ENCODE assay signal across 8 cellular contexts in the genomic region with DNA sequence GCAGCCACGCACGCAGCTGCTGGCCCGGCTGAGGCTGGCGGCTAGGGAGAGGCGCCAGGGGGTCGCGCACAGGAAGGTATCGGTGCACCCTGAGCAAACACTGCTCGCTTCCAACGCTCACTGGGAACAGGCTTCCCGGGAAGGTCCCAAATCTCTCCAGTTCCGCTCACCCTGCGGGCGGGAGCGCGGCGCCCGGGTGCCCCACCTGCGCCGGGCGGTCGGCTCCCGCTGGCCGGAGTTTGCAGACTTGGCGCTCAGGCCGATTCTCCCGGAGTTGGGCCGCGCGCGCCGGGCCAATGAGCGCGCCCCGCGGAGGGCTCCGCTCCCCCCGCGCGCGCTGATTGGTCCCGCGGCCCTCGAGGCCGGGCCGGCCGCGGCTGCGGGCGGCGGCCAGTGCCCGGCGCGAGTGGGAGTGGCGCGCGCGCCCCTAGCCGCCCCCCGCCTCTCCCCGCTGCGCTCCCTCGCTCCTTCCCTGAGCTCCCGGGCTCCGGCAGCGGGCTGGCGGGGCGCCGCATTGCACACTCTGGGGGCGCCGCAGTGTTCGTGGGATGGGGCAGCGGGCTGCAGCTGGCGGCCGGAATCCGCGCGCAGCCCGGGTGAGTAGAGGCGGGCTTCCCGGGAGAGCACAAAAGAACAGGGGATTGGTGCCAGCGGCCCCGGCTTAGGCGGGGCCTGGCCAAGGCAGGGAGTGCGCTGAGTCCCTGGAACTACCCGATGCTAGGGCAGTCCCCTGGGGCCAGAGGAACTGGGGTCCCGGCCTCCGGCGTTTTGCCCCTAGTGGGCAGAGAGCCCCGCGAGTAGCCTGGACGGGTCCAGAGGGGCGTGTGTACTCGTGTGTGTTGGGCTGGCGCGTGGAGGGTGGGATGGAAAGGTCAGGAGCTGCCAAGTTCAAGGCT. TPM values are rescaled to one million over a fixed set of nuclear protein-coding genes. Genes with fewer than 3 reads are reported as not detected.
DNase-seq lines count a peak whose midpoint lies in the region; ATAC-seq, FAIRE-seq and TF ChIP-seq lines count a peak whose summit lies in the region.

A gene with protein sequence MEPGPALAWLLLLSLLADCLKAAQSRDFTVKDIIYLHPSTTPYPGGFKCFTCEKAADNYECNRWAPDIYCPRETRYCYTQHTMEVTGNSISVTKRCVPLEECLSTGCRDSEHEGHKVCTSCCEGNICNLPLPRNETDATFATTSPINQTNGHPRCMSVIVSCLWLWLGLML (plus strand): TSS at position 461 of the 896 bp plus-strand sequence. CDS start 107,122 bp downstream, outside the sequence.

- no peak for TF ChIP-seq RAD21 in A549 (conservative IDR thresholded peaks at IDR 0.05 in 1 of 2, IDR thresholded peaks at IDR 0.05 in 1 of 2)

- TF ChIP-seq EP300 in A549 (IDR thresholded peaks at IDR 0.05) = no peak

- H3K27ac ChIP-seq in A549 = peak within 1 kb of the TSS in 1 of 2 experiments; percentile 73; a peak in 3 of 6 replicates

- H3K4me2 ChIP-seq in A549 = peak within 1 kb of the TSS; percentile 84

- TF ChIP-seq CTCF in A549 (IDR thresholded peaks at IDR 0.05) = no peak

- TF ChIP-seq POLR2A in A549 (IDR thresholded peaks at IDR 0.05; ENCODE audit: low read length) = no peak
- TF ChIP-seq POLR2A in GM18505 (IDR thresholded peaks at IDR 0.05; ENCODE audit: borderline replicate concordance, extremely low read depth, insufficient read depth, insufficient read length) = no peak

- no peaks in the 10 kb centered on the region for H3K9me3 ChIP-seq in A549

- CTCF ChIA-PET in A549 (lab: Yijun Ruan, JAX) = interaction anchor here (0.6 kb wide), 2 partner anchors 1154 to 1958 kb away, joined by 3 read pairs; no protein-coding TSS in a partner anchor

- H3K4me1 ChIP-seq in A549 = 0 out of 3 replicates have a peak, but pooled peaks cover 8% of the 10 kb centered on the region

- POLR2A ChIA-PET in A549 (lab: Yijun Ruan, JAX) = no interaction called here

- DNase-seq in A549 (ENCODE audit: low read depth in 1 of 2, low spot score in 1 of 2) = peak; percentile 53 to 68
- DNase-seq in NCI-H2196 (lab: John Stamatoyannopoulos, UW; ENCODE audit: unreplicated experiment) = peak; percentile 90
- DNase-seq in amniotic epithelial cell (ENCODE audit: low read depth) = peak; percentile 69
- peak; percentile 88 for DNase-seq in hepatic stellate cell (ENCODE audit: low spot score)
- peak; percentile 60 for DNase-seq in pons (ENCODE audit: low spot score)
- no peak for DNase-seq in stimulated activated naive CD4-positive, alpha-beta T cell (lab: John Stamatoyannopoulos, UW)

- peak within 1 kb of the TSS; percentile 55 for H3K4me3 ChIP-seq in A549

- WGBS in A549 (ENCODE audit: missing lambda C conversion rate) = 20% methylated on average over 3 of the region's 96 CpGs

- ATAC-seq in A549 (peak; percentile 88 to 94), GM18505 (IDR thresholded peaks at IDR 0.05; ENCODE audit: unreplicated experiment) (peak; percentile 72), HG03025 (IDR thresholded peaks at IDR 0.05; ENCODE audit: low FRiP score, unreplicated experiment) (peak; percentile 88)

- FAIRE-seq in A549 (lab: Jason Lieb, UNC) = no peak

TF ChIP-seq in A549, 52 proteins besides CTCF, POLR2A, EP300 and RAD21:
- no peak for TF ChIP-seq EHMT2 (IDR thresholded peaks at IDR 0.05; ENCODE audit: low read depth)
- no peak for TF ChIP-seq RCOR1 (IDR thresholded peaks at IDR 0.05; ENCODE audit: low read depth, low read length)
- TF ChIP-seq, protein P1, sequence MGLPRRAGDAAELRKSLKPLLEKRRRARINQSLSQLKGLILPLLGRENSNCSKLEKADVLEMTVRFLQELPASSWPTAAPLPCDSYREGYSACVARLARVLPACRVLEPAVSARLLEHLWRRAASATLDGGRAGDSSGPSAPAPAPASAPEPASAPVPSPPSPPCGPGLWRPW (IDR thresholded peaks at IDR 0.05) = no peak
- TF ChIP-seq JUN (IDR thresholded peaks at IDR 0.05) = no peak
- no peak for TF ChIP-seq SMC3 (IDR thresholded peaks at IDR 0.05)
- no peak for TF ChIP-seq CBX8 (IDR thresholded peaks at IDR 0.05)
- no peak for TF ChIP-seq ZC3H11A (IDR thresholded peaks at IDR 0.05)
- TF ChIP-seq NFE2L2 (conservative IDR thresholded peaks at IDR 0.05; ENCODE audit: low read length) = no peak
- no peak for TF ChIP-seq ATOH8 (CRISPR knock-in tag; IDR thresholded peaks at IDR 0.05; ENCODE audit: low read depth)
- no peak for TF ChIP-seq TP53 (CRISPR knock-in tag; IDR thresholded peaks at IDR 0.05)
- TF ChIP-seq, protein P2, sequence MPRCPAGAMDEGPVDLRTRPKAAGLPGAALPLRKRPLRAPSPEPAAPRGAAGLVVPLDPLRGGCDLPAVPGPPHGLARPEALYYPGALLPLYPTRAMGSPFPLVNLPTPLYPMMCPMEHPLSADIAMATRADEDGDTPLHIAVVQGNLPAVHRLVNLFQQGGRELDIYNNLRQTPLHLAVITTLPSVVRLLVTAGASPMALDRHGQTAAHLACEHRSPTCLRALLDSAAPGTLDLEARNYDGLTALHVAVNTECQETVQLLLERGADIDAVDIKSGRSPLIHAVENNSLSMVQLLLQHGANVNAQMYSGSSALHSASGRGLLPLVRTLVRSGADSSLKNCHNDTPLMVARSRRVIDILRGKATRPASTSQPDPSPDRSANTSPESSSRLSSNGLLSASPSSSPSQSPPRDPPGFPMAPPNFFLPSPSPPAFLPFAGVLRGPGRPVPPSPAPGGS (IDR thresholded peaks at IDR 0.05) = no peak
- TF ChIP-seq CEBPB (IDR thresholded peaks at IDR 0.05) = no peak
- no peak for TF ChIP-seq HDAC2 (IDR thresholded peaks at IDR 0.05)
- TF ChIP-seq CHD4 (IDR thresholded peaks at IDR 0.05; ENCODE audit: borderline replicate concordance) = no peak
- no peak for TF ChIP-seq HMGXB4 (CRISPR knock-in tag; IDR thresholded peaks at IDR 0.05; ENCODE audit: borderline replicate concordance)
- no peak for TF ChIP-seq KDM1A (IDR thresholded peaks at IDR 0.05; ENCODE audit: low read depth)
- TF ChIP-seq ZNF302 (CRISPR knock-in tag; IDR thresholded peaks at IDR 0.05) = no peak
- TF ChIP-seq, protein P3, sequence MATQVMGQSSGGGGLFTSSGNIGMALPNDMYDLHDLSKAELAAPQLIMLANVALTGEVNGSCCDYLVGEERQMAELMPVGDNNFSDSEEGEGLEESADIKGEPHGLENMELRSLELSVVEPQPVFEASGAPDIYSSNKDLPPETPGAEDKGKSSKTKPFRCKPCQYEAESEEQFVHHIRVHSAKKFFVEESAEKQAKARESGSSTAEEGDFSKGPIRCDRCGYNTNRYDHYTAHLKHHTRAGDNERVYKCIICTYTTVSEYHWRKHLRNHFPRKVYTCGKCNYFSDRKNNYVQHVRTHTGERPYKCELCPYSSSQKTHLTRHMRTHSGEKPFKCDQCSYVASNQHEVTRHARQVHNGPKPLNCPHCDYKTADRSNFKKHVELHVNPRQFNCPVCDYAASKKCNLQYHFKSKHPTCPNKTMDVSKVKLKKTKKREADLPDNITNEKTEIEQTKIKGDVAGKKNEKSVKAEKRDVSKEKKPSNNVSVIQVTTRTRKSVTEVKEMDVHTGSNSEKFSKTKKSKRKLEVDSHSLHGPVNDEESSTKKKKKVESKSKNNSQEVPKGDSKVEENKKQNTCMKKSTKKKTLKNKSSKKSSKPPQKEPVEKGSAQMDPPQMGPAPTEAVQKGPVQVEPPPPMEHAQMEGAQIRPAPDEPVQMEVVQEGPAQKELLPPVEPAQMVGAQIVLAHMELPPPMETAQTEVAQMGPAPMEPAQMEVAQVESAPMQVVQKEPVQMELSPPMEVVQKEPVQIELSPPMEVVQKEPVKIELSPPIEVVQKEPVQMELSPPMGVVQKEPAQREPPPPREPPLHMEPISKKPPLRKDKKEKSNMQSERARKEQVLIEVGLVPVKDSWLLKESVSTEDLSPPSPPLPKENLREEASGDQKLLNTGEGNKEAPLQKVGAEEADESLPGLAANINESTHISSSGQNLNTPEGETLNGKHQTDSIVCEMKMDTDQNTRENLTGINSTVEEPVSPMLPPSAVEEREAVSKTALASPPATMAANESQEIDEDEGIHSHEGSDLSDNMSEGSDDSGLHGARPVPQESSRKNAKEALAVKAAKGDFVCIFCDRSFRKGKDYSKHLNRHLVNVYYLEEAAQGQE (IDR thresholded peaks at IDR 0.05) = no peak
- no peak for TF ChIP-seq FOSL2 (IDR thresholded peaks at IDR 0.05)
- no peak for TF ChIP-seq FOSL2 (CRISPR knock-in tag; IDR thresholded peaks at IDR 0.05)
- TF ChIP-seq CHD2 (IDR thresholded peaks at IDR 0.05; ENCODE audit: low read length, partially characterized antibody) = no peak

RNA-seq across cellular contexts. Expression of the gene that starts here (rescaled TPM):
- polyA plus RNA-seq in A549 (2011; rRNA removed) = 0.09 and 0.15 TPM in 2 replicates
- 0.03 and 0.05 TPM in 2 replicates for polyA plus RNA-seq in A549 (2012; cell fraction: cytosol; rRNA removed)
- 0.01 TPM in 2 replicates for polyA plus RNA-seq in A549 (2012; cell fraction: nucleus; rRNA removed)
- polyA plus RNA-seq in A549 (2017; fragmentation: RNase III; extraction: RNeasy Plus Mini Kit Qiagen cat#74134 plus additional on column Dnase treatment) = 0.04 to 0.08 TPM (median 0.07 TPM) in 3 replicates
- 0.21 and 0.54 TPM in 2 replicates for polyA minus RNA-seq in A549 (2011; rRNA and poly(A)+ RNA removed)

Comparison
In these comparisons a context has a peak if more than half of its experiments do, and no peak if none do; other contexts are left out.
1. Peak in DNase-seq, ATAC-seq, H3K4me3 ChIP-seq and H3K4me2 ChIP-seq in A549; RNA of the gene not detected or under 1 TPM.
2. DNase-seq: peak in NCI-H2196 (single experiment), amniotic epithelial cell (single experiment), hepatic stellate cell (single experiment) and pons (single experiment); none in stimulated activated naive CD4-positive, alpha-beta T cell (0 of 6).
3. Peak in every context shown above with its lines, with median percentiles within 50 percentile points of each other: ATAC-seq.